Comparison of ENCODE assay signal across 9 cellular contexts in the genomic region with DNA sequence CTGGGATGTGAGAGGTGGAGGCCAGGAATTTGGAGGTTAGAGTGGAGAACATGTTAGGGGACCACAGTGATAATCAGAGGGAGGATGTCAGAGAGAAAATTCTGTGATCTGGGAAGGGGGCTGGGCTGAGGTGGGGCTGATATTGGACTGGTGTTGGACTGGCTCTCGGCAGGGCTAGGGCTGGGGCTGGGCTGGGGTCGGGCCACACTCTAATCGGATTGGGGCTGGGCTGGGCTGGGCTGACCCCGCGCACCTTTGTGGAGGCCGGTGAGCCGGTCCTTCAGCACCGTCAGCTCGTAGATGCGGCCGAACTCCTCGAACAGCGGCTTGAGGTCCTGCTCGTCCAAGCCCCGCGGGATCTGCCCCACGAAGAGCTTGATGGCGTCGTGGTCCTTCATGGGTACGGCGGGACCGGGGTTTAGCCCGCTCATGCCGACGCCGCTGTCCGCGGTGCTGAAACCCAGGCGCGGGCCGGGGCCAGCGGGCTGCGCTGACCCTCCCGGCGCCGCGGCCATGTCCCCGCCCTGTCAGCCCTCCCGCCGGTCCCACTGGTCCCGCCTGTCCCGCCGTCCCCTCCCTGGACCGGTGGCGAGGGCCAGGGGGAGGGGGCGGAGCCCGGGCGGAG. TPM values are rescaled to one million over a fixed set of nuclear protein-coding genes. Genes with fewer than 3 reads are reported as not detected.
DNase-seq lines count a peak whose midpoint lies in the region; ATAC-seq and TF ChIP-seq lines count a peak whose summit lies in the region.
"Had no signal": no experiment of that assay in that cellular context is flagged by ENCODE, and none has a peak within 500 bp of the region (broad histone marks: within the 10 kb centered on the region; RNA-seq: fewer than 3 reads in every experiment).

No MANE protein-coding gene starts in this region.

- TF ChIP-seq POLR2A in erythroblast (IDR thresholded peaks at IDR 0.05; ENCODE audit: low read length), result no peak

- no peaks in the 10 kb centered on the region for H3K27me3 ChIP-seq in tibial artery

- H3K36me3 Mint-ChIP-seq in naive thymus-derived CD8-positive, alpha-beta T cell, result peaks cover 7 to 12% (median 8%) of the 10 kb centered on the region in 3 donors

- intact Hi-C loops in tibial artery (cut with DNase I; ENCODE audit: low total_unique reads), result no loop called here

- TF ChIP-seq CTCF in tibial artery (IDR thresholded peaks at IDR 0.05), result no peak

- peaks cover 15 to 21% (median 18%) of the 10 kb centered on the region in 4 donors for H3K4me1 Mint-ChIP-seq in naive thymus-derived CD8-positive, alpha-beta T cell

- POLR2A ChIA-PET in naive thymus-derived CD8-positive, alpha-beta T cell (lab: Charles Lee), result interaction anchor here (1.3 to 1.4 kb wide), 2 partner anchors 57 to 93 kb away, joined by 3 to 4 read pairs; no protein-coding TSS in a partner anchor

- peak; percentile 25 to 69 for ATAC-seq in naive thymus-derived CD8-positive, alpha-beta T cell

- H3K4me1 ChIP-seq in tibial artery, result peaks cover 0 to 14% (median 13%) of the 10 kb centered on the region in 4 donors

- H3K27me3 Mint-ChIP-seq in naive thymus-derived CD8-positive, alpha-beta T cell, result peaks cover 0 to 3% (median 0%) of the 10 kb centered on the region in 5 donors

- H3K9me3 Mint-ChIP-seq in naive thymus-derived CD8-positive, alpha-beta T cell, result peaks cover 3 to 11% (median 7%) of the 10 kb centered on the region in 9 donors

- peak overlapping the region in 8 of 10 donors; percentile 16 to 88 (median 68) for H3K27ac Mint-ChIP-seq in naive thymus-derived CD8-positive, alpha-beta T cell

- no peak overlapping the region for H3K27ac ChIP-seq in tibial artery
- H3K27ac ChIP-seq: BLaER1 had no signal

- H3K36me3 ChIP-seq in tibial artery, result peaks cover 0 to 6% (median 0%) of the 10 kb centered on the region in 3 donors

- H3K4me3 Mint-ChIP-seq in naive thymus-derived CD8-positive, alpha-beta T cell, result peak overlapping the region; percentile 59 to 84 (median 78)

- H3K4me3 ChIP-seq in tibial artery, result peak overlapping the region; percentile 44 to 55

- DNase-seq in SIG-M5 treated with dmso at 0.1 percent for 504 hours (lab: John Stamatoyannopoulos, UW; ENCODE audit: unreplicated experiment), result peak; percentile 40
- no peak for DNase-seq in SIG-M5 (lab: John Stamatoyannopoulos, UW)
- peak; percentile 55 for DNase-seq in M059J (ENCODE audit: low read depth)
- peak; percentile 79 for DNase-seq in activated CD8-positive, alpha-beta memory T cell treated with anti-CD3 and anti-CD28 coated beads, Interleukin-2, amount 50 U/mL, for 48 hours
- DNase-seq in erythroblast (lab: John Stamatoyannopoulos, UW), result peak; percentile 75 to 78
- DNase-seq in naive thymus-derived CD8-positive, alpha-beta T cell, result peak; percentile 22 to 69 (median 45)
- peak; percentile 47 to 74 for DNase-seq in tibial artery
- no peak for DNase-seq in COLO668 (lab: John Stamatoyannopoulos, UW; ENCODE audit: unreplicated experiment)

- no peaks in the 10 kb centered on the region for H3K9me3 ChIP-seq in tibial artery

RNA-seq across cellular contexts. Expression of a gene that starts 0.5 kb away (rescaled TPM):
- not detected in 2 replicates for total RNA-seq in M059J (2014; rRNA removed; shearing (Covaris generic))
- 1 to 10 TPM; 4.7 to 5.9 TPM for total RNA-seq in naive thymus-derived CD8-positive, alpha-beta T cell
- polyA plus RNA-seq in naive thymus-derived CD8-positive, alpha-beta T cell, result under 1 TPM in 1 of 3 donors, not detected in 2; 0.18 TPM

RNA-seq across cellular contexts. Expression of a gene that starts 47.1 kb away (rescaled TPM):
- 34.6 and 38.7 TPM in 2 replicates for total RNA-seq in M059J (2014; rRNA removed; shearing (Covaris generic))
- total RNA-seq in naive thymus-derived CD8-positive, alpha-beta T cell, result 100 to 1,000 TPM; 122 to 133 TPM
- polyA plus RNA-seq in naive thymus-derived CD8-positive, alpha-beta T cell, result 10 to 100 TPM; 13.1 to 38.2 (median 13.9) TPM

RNA-seq across cellular contexts. Expression of a gene that starts 56.3 kb away (rescaled TPM):
- total RNA-seq in M059J (2014; rRNA removed; shearing (Covaris generic)), result 114 and 116 TPM in 2 replicates
- total RNA-seq in naive thymus-derived CD8-positive, alpha-beta T cell, result 100 to 1,000 TPM; 102 to 110 TPM
- polyA plus RNA-seq in naive thymus-derived CD8-positive, alpha-beta T cell, result 100 to 1,000 TPM in 1 of 3 donors, 10 to 100 TPM in 2; 80.0 to 113 (median 94.7) TPM

Comparison
In these comparisons a context has a peak if more than half of its experiments do, and no peak if none do; other contexts are left out.
1. DNase-seq: peak in SIG-M5 treated with dmso at 0.1 percent for 504 hours (single experiment), M059J (single experiment), activated CD8-positive, alpha-beta memory T cell treated with anti-CD3 and anti-CD28 coated beads, Interleukin-2, amount 50 U/mL, for 48 hours (single experiment), erythroblast (2 of 2), naive thymus-derived CD8-positive, alpha-beta T cell (10 of 10) and tibial artery (2 of 2); none in SIG-M5 (single experiment) and COLO668 (single experiment).